In genomic region chr13:89239361-89240127, GRCh38 we compare ENCODE assay signal across 23 cellular contexts.
"Had no signal": no experiment of that assay in that cellular context is flagged by ENCODE, and none has a peak within 500 bp of the region (broad histone marks: within the 10 kb centered on the region; RNA-seq: fewer than 3 reads in every experiment).

No MANE protein-coding gene starts in this region.

- ATAC-seq: left lung; natural killer cell; sciatic nerve; stimulated activated effector memory CD8-positive, alpha-beta T cell treated with anti-CD3 and anti-CD28 coated beads, Interleukin-12 subunit alpha, Interleukin-12 subunit beta, amount 100 ng/mL, for 72 hours; stimulated activated naive CD8-positive, alpha-beta T cell treated with anti-CD3 and anti-CD28 coated beads, Interleukin-15, amount 100 ng/mL, for 72 hours had no signal

- H3K27me3 ChIP-seq: hepatocyte, left lung, suprapubic skin, tibial nerve, uterus had no signal

- H3K4me1 Mint-ChIP-seq: activated naive CD8-positive, alpha-beta T cell treated with anti-CD3 and anti-CD28 coated beads for 36 hours; immature natural killer cell; natural killer cell; stimulated activated effector memory CD8-positive, alpha-beta T cell treated with anti-CD3 and anti-CD28 coated beads, Interleukin-12 subunit alpha, Interleukin-12 subunit beta, amount 100 ng/mL, for 72 hours; stimulated activated naive CD8-positive, alpha-beta T cell treated with anti-CD3 and anti-CD28 coated beads, Interleukin-15, amount 100 ng/mL, for 72 hours had no signal

- H3K36me3 ChIP-seq: left lung, suprapubic skin, tibial nerve, uterus had no signal

- DNase-seq: activated CD4-positive, alpha-beta memory T cell treated with anti-CD3 and anti-CD28 coated beads for 36 hours; activated CD4-positive, alpha-beta T cell treated with anti-CD3 and anti-CD28 coated beads for 48 hours; activated naive CD4-positive, alpha-beta T cell treated with Interleukin-2 at 50 U/mL for 16 hours; activated naive CD8-positive, alpha-beta T cell treated with anti-CD3 and anti-CD28 coated beads for 36 hours; activated T-cell treated with anti-CD3 and anti-CD28 coated beads, Interleukin-2, amount 50 U/mL, for 48 hours; amniotic stem cell; erythroblast; glutamatergic neuron; immature natural killer cell; kidney glomerular epithelial cell; left lung; natural killer cell; small intestine; stimulated activated CD4-positive, alpha-beta T cell treated with anti-CD3 and anti-CD28 coated beads, Interleukin-2, amount 100 ng/mL, for 24 hours; stimulated activated naive CD8-positive, alpha-beta T cell treated with anti-CD3 and anti-CD28 coated beads, Interleukin-15, amount 100 ng/mL, for 72 hours; uterus had no signal

- H3K4me2 ChIP-seq: hepatocyte had no signal

- H3K4me1 ChIP-seq: left lung, suprapubic skin, tibial nerve, uterus had no signal

- H3K4me3 ChIP-seq: hepatocyte, left lung, lung, suprapubic skin, tibial nerve, uterus had no signal

- H3K27ac ChIP-seq: hepatocyte, left lung, suprapubic skin, tibial nerve, uterus had no signal

- H3K27me3 Mint-ChIP-seq: activated CD4-positive, alpha-beta memory T cell treated with anti-CD3 and anti-CD28 coated beads for 36 hours; activated naive CD8-positive, alpha-beta T cell treated with anti-CD3 and anti-CD28 coated beads for 36 hours; stimulated activated naive CD8-positive, alpha-beta T cell treated with anti-CD3 and anti-CD28 coated beads, Interleukin-15, amount 100 ng/mL, for 72 hours had no signal

- H2AFZ ChIP-seq: hepatocyte had no signal

- FAIRE-seq: small intestine had no signal

- H3K4me3 Mint-ChIP-seq: activated CD4-positive, alpha-beta memory T cell treated with anti-CD3 and anti-CD28 coated beads for 36 hours; activated naive CD8-positive, alpha-beta T cell treated with anti-CD3 and anti-CD28 coated beads for 36 hours; immature natural killer cell; mesothelial cell of epicardium; natural killer cell; stimulated activated effector memory CD8-positive, alpha-beta T cell treated with anti-CD3 and anti-CD28 coated beads, Interleukin-12 subunit alpha, Interleukin-12 subunit beta, amount 100 ng/mL, for 72 hours; stimulated activated naive CD8-positive, alpha-beta T cell treated with anti-CD3 and anti-CD28 coated beads, Interleukin-15, amount 100 ng/mL, for 72 hours had no signal

- H3K9me3 ChIP-seq: left lung, suprapubic skin, tibial nerve, uterus had no signal

- H3K36me3 Mint-ChIP-seq: activated CD4-positive, alpha-beta memory T cell treated with anti-CD3 and anti-CD28 coated beads for 36 hours; activated naive CD8-positive, alpha-beta T cell treated with anti-CD3 and anti-CD28 coated beads for 36 hours; immature natural killer cell; mesothelial cell of epicardium; natural killer cell; stimulated activated effector memory CD8-positive, alpha-beta T cell treated with anti-CD3 and anti-CD28 coated beads, Interleukin-12 subunit alpha, Interleukin-12 subunit beta, amount 100 ng/mL, for 72 hours had no signal

- H3K79me2 ChIP-seq: hepatocyte had no signal

- H3K27ac Mint-ChIP-seq: activated CD4-positive, alpha-beta memory T cell treated with anti-CD3 and anti-CD28 coated beads for 36 hours; activated naive CD8-positive, alpha-beta T cell treated with anti-CD3 and anti-CD28 coated beads for 36 hours; immature natural killer cell; mesothelial cell of epicardium; natural killer cell; stimulated activated effector memory CD8-positive, alpha-beta T cell treated with anti-CD3 and anti-CD28 coated beads, Interleukin-12 subunit alpha, Interleukin-12 subunit beta, amount 100 ng/mL, for 72 hours; stimulated activated naive CD8-positive, alpha-beta T cell treated with anti-CD3 and anti-CD28 coated beads, Interleukin-15, amount 100 ng/mL, for 72 hours had no signal
